ENCODE assay signal across 1 cellular context in the genomic region with DNA sequence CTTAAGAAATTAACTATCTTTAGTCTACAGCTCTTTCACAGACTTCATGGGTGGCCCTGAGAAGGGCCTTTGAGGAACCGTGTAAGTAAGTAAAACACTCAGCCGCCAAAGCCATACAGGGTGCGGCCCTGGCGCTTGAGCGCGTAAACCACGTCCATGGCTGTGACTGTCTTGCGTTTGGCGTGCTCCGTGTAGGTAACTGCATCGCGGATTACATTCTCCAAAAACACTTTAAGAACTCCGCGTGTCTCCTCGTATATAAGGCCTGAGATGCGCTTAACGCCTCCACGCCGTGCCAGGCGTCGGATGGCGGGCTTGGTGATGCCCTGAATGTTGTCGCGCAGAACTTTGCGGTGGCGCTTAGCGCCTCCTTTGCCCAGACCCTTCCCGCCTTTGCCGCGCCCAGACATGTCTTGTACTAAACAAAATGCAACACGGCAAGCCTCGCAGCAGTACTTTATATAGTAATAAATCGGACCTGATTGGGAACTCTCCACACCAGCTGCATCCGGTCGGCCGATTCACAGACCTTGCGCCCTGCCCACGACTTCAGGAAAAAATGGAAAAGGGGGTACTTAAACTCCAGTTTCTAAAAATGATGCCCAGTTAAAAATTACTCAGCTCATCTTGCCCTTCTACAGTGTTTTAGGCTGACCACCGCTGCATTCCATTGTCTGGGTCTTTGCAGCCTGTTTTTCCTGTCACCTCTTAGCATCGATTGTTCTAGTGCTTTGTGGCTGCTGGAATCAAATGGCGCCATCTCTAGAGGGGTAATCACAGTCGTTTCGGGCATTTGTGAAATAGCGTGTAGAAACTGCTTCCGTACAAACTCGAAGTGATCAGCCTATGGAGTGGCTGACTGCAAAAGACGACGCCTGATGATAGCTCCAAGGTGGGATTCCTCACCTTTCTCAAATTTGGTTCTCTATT.
TF ChIP-seq lines count a peak whose summit lies in the region.

No MANE protein-coding gene starts in this region.

TF ChIP-seq in WTC11, 78 proteins besides CTCF, POLR2A, EP300 and RAD21 (continued from another document and continues in another):
- TF ChIP-seq, protein P1, sequence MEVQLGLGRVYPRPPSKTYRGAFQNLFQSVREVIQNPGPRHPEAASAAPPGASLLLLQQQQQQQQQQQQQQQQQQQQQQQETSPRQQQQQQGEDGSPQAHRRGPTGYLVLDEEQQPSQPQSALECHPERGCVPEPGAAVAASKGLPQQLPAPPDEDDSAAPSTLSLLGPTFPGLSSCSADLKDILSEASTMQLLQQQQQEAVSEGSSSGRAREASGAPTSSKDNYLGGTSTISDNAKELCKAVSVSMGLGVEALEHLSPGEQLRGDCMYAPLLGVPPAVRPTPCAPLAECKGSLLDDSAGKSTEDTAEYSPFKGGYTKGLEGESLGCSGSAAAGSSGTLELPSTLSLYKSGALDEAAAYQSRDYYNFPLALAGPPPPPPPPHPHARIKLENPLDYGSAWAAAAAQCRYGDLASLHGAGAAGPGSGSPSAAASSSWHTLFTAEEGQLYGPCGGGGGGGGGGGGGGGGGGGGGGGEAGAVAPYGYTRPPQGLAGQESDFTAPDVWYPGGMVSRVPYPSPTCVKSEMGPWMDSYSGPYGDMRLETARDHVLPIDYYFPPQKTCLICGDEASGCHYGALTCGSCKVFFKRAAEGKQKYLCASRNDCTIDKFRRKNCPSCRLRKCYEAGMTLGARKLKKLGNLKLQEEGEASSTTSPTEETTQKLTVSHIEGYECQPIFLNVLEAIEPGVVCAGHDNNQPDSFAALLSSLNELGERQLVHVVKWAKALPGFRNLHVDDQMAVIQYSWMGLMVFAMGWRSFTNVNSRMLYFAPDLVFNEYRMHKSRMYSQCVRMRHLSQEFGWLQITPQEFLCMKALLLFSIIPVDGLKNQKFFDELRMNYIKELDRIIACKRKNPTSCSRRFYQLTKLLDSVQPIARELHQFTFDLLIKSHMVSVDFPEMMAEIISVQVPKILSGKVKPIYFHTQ (CRISPR knock-in tag; IDR thresholded peaks at IDR 0.05) = peak; percentile 98
- TF ChIP-seq ZNF121 (CRISPR knock-in tag; IDR thresholded peaks at IDR 0.05) = no peak
- peak; percentile 84; the same call in 1 of the 2 replicates for TF ChIP-seq TEAD4 (CRISPR knock-in tag; IDR thresholded peaks at IDR 0.05)
- TF ChIP-seq, protein P2, sequence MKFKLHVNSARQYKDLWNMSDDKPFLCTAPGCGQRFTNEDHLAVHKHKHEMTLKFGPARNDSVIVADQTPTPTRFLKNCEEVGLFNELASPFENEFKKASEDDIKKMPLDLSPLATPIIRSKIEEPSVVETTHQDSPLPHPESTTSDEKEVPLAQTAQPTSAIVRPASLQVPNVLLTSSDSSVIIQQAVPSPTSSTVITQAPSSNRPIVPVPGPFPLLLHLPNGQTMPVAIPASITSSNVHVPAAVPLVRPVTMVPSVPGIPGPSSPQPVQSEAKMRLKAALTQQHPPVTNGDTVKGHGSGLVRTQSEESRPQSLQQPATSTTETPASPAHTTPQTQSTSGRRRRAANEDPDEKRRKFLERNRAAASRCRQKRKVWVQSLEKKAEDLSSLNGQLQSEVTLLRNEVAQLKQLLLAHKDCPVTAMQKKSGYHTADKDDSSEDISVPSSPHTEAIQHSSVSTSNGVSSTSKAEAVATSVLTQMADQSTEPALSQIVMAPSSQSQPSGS (CRISPR knock-in tag; IDR thresholded peaks at IDR 0.05; ENCODE audit: borderline replicate concordance, low read depth) = peak; percentile 59; the same call in 1 of the 2 replicates
- TF ChIP-seq ZNF396 (CRISPR knock-in tag; IDR thresholded peaks at IDR 0.05; ENCODE audit: borderline replicate concordance) = no peak
- peak; percentile 52 for TF ChIP-seq FOXK1 (CRISPR knock-in tag; IDR thresholded peaks at IDR 0.05)
- TF ChIP-seq ETV6 (CRISPR knock-in tag; IDR thresholded peaks at IDR 0.05) = peak; percentile 64; the same call in 1 of the 2 replicates
- TF ChIP-seq, protein P3, sequence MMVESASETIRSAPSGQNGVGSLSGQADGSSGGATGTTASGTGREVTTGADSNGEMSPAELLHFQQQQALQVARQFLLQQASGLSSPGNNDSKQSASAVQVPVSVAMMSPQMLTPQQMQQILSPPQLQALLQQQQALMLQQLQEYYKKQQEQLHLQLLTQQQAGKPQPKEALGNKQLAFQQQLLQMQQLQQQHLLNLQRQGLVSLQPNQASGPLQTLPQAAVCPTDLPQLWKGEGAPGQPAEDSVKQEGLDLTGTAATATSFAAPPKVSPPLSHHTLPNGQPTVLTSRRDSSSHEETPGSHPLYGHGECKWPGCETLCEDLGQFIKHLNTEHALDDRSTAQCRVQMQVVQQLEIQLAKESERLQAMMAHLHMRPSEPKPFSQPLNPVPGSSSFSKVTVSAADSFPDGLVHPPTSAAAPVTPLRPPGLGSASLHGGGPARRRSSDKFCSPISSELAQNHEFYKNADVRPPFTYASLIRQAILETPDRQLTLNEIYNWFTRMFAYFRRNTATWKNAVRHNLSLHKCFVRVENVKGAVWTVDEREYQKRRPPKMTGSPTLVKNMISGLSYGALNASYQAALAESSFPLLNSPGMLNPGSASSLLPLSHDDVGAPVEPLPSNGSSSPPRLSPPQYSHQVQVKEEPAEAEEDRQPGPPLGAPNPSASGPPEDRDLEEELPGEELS (CRISPR knock-in tag; IDR thresholded peaks at IDR 0.05) = 0 out of 2 replicates have a peak, but pooled peaks have one; percentile 74
- TF ChIP-seq ESRRA (CRISPR knock-in tag; IDR thresholded peaks at IDR 0.05; ENCODE audit: borderline replicate concordance) = peak; percentile 38; the same call in 1 of the 2 replicates
- TF ChIP-seq, protein P4, sequence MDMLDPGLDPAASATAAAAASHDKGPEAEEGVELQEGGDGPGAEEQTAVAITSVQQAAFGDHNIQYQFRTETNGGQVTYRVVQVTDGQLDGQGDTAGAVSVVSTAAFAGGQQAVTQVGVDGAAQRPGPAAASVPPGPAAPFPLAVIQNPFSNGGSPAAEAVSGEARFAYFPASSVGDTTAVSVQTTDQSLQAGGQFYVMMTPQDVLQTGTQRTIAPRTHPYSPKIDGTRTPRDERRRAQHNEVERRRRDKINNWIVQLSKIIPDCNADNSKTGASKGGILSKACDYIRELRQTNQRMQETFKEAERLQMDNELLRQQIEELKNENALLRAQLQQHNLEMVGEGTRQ (CRISPR knock-in tag; IDR thresholded peaks at IDR 0.05) = no peak; the same call in 1 of the 2 replicates
- TF ChIP-seq, protein P5, sequence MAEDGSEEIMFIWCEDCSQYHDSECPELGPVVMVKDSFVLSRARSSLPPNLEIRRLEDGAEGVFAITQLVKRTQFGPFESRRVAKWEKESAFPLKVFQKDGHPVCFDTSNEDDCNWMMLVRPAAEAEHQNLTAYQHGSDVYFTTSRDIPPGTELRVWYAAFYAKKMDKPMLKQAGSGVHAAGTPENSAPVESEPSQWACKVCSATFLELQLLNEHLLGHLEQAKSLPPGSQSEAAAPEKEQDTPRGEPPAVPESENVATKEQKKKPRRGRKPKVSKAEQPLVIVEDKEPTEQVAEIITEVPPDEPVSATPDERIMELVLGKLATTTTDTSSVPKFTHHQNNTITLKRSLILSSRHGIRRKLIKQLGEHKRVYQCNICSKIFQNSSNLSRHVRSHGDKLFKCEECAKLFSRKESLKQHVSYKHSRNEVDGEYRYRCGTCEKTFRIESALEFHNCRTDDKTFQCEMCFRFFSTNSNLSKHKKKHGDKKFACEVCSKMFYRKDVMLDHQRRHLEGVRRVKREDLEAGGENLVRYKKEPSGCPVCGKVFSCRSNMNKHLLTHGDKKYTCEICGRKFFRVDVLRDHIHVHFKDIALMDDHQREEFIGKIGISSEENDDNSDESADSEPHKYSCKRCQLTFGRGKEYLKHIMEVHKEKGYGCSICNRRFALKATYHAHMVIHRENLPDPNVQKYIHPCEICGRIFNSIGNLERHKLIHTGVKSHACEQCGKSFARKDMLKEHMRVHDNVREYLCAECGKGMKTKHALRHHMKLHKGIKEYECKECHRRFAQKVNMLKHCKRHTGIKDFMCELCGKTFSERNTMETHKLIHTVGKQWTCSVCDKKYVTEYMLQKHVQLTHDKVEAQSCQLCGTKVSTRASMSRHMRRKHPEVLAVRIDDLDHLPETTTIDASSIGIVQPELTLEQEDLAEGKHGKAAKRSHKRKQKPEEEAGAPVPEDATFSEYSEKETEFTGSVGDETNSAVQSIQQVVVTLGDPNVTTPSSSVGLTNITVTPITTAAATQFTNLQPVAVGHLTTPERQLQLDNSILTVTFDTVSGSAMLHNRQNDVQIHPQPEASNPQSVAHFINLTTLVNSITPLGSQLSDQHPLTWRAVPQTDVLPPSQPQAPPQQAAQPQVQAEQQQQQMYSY (CRISPR knock-in tag; IDR thresholded peaks at IDR 0.05) = no peak
- TF ChIP-seq, protein P6, sequence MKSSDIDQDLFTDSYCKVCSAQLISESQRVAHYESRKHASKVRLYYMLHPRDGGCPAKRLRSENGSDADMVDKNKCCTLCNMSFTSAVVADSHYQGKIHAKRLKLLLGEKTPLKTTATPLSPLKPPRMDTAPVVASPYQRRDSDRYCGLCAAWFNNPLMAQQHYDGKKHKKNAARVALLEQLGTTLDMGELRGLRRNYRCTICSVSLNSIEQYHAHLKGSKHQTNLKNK (CRISPR knock-in tag; IDR thresholded peaks at IDR 0.05) = no peak
- TF ChIP-seq, protein P7, sequence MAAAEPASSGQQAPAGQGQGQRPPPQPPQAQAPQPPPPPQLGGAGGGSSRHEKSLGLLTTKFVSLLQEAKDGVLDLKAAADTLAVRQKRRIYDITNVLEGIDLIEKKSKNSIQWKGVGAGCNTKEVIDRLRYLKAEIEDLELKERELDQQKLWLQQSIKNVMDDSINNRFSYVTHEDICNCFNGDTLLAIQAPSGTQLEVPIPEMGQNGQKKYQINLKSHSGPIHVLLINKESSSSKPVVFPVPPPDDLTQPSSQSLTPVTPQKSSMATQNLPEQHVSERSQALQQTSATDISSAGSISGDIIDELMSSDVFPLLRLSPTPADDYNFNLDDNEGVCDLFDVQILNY (CRISPR knock-in tag; IDR thresholded peaks at IDR 0.05) = peak; percentile 73; the same call in 1 of the 2 replicates
- TF ChIP-seq SMAD4 (CRISPR knock-in tag; IDR thresholded peaks at IDR 0.05) = no peak; the same call in 1 of the 2 replicates
- TF ChIP-seq ZBTB21 (CRISPR knock-in tag; IDR thresholded peaks at IDR 0.05; ENCODE audit: borderline replicate concordance) = no peak
- TF ChIP-seq NR3C1 (CRISPR knock-in tag; conservative IDR thresholded peaks at IDR 0.05; ENCODE audit: low read depth) = no peak
- TF ChIP-seq, protein P8, sequence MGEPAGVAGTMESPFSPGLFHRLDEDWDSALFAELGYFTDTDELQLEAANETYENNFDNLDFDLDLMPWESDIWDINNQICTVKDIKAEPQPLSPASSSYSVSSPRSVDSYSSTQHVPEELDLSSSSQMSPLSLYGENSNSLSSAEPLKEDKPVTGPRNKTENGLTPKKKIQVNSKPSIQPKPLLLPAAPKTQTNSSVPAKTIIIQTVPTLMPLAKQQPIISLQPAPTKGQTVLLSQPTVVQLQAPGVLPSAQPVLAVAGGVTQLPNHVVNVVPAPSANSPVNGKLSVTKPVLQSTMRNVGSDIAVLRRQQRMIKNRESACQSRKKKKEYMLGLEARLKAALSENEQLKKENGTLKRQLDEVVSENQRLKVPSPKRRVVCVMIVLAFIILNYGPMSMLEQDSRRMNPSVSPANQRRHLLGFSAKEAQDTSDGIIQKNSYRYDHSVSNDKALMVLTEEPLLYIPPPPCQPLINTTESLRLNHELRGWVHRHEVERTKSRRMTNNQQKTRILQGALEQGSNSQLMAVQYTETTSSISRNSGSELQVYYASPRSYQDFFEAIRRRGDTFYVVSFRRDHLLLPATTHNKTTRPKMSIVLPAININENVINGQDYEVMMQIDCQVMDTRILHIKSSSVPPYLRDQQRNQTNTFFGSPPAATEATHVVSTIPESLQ (CRISPR knock-in tag; IDR thresholded peaks at IDR 0.05) = no peak
- TF ChIP-seq NR2C2 (CRISPR knock-in tag; IDR thresholded peaks at IDR 0.05) = no peak
- 0 out of 2 replicates have a peak, but pooled peaks have one; percentile 69 for TF ChIP-seq IRF2 (CRISPR knock-in tag; IDR thresholded peaks at IDR 0.05; ENCODE audit: borderline replicate concordance, low read depth)
- peak; percentile 74 for TF ChIP-seq MYBL2 (CRISPR knock-in tag; IDR thresholded peaks at IDR 0.05)
- TF ChIP-seq, protein P9, sequence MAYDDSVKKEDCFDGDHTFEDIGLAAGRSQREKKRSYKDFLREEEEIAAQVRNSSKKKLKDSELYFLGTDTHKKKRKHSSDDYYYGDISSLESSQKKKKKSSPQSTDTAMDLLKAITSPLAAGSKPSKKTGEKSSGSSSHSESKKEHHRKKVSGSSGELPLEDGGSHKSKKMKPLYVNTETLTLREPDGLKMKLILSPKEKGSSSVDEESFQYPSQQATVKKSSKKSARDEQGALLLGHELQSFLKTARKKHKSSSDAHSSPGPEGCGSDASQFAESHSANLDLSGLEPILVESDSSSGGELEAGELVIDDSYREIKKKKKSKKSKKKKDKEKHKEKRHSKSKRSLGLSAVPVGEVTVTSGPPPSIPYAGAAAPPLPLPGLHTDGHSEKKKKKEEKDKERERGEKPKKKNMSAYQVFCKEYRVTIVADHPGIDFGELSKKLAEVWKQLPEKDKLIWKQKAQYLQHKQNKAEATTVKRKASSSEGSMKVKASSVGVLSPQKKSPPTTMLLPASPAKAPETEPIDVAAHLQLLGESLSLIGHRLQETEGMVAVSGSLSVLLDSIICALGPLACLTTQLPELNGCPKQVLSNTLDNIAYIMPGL (CRISPR knock-in tag; IDR thresholded peaks at IDR 0.05) = peak; percentile 83
- TF ChIP-seq ZNF263 (CRISPR knock-in tag; IDR thresholded peaks at IDR 0.05; ENCODE audit: low read depth) = 0 out of 2 replicates have a peak, but pooled peaks have one; percentile 49
- TF ChIP-seq ZNF423 (CRISPR knock-in tag; IDR thresholded peaks at IDR 0.05) = peak; percentile 3; the same call in 1 of the 2 replicates
- TF ChIP-seq, protein P10, sequence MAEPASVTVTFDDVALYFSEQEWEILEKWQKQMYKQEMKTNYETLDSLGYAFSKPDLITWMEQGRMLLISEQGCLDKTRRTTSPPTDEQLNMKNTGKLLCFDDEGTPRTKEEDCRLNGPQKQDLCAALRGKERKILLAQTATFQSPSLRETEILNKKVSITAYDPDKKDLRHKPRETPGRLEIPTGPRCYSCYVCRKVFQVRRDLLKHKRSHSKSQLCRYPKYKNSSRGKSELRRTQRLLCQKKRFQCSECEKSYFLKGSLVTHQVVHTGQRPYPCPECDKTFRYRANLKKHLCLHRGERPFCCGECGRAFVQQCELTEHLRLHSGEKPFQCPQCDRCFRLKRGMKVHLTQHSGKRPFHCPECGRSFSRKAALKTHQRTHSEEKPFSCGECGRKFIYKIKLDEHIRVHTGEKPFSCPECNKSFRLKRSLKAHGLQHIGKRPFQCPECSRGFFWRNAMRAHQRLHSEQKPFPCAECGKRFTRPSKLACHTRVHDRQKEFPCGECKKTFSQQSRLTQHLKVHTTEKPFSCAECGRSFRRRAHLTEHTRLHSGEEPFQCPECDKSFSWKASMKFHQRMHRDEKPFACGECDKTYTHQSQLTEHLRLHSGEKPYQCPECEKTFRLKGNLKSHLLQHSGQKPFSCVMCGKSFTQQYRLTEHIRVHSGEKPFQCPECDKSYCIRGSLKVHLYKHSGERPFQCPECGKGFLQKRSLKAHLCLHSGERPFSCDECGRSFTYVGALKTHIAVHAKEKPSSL (CRISPR knock-in tag; conservative IDR thresholded peaks at IDR 0.05) = peak; percentile 87
- no peak for TF ChIP-seq JUN (CRISPR knock-in tag; IDR thresholded peaks at IDR 0.05)
- no peak for TF ChIP-seq GABPB1 (CRISPR knock-in tag; IDR thresholded peaks at IDR 0.05)
- TF ChIP-seq, protein P11, sequence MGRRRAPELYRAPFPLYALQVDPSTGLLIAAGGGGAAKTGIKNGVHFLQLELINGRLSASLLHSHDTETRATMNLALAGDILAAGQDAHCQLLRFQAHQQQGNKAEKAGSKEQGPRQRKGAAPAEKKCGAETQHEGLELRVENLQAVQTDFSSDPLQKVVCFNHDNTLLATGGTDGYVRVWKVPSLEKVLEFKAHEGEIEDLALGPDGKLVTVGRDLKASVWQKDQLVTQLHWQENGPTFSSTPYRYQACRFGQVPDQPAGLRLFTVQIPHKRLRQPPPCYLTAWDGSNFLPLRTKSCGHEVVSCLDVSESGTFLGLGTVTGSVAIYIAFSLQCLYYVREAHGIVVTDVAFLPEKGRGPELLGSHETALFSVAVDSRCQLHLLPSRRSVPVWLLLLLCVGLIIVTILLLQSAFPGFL (CRISPR knock-in tag; IDR thresholded peaks at IDR 0.05; ENCODE audit: borderline replicate concordance) = no peak
